ENCODE assay signal across 21 cellular contexts in genomic region chr2:160614391-160614790, GRCh38.
DNase-seq lines count a peak whose midpoint lies in the region; ATAC-seq and TF ChIP-seq lines count a peak whose summit lies in the region.
"Had no signal": no experiment of that assay in that cellular context is flagged by ENCODE, and none has a peak within 500 bp of the region (broad histone marks: within the 10 kb centered on the region; RNA-seq: fewer than 3 reads in every experiment).

No MANE protein-coding gene starts in this region.

- H3K27me3 Mint-ChIP-seq in HFFc6 (ENCODE audit: insufficient read depth): no peaks in the 10 kb centered on the region

- H3K4me3 ChIP-seq in fibroblast of villous mesenchyme (ENCODE audit: low read depth, low read length): no peak overlapping the region

- ATAC-seq in HG02885 (IDR thresholded peaks at IDR 0.05; ENCODE audit: poor library complexity, unreplicated experiment): no peak
- ATAC-seq in GM18861 (IDR thresholded peaks at IDR 0.05; ENCODE audit: unreplicated experiment): no peak
- ATAC-seq: HCT116, HepG2 had no signal

- no peak for TF ChIP-seq CTCF in HFFc6 (IDR thresholded peaks at IDR 0.05)
- no peak for TF ChIP-seq CTCF in fibroblast of villous mesenchyme (IDR thresholded peaks at IDR 0.05; ENCODE audit: insufficient read depth, low read depth, low read length)

- H3K4me1 Mint-ChIP-seq in HFFc6 (ENCODE audit: low read depth): peaks cover 53% of the 10 kb centered on the region

- peak overlapping the region; percentile 27 for H3K27ac Mint-ChIP-seq in HFFc6

- H3K9me3 Mint-ChIP-seq in HFFc6: peaks cover 4% of the 10 kb centered on the region

- H3K36me3 Mint-ChIP-seq in HFFc6 (ENCODE audit: low read depth): peaks cover 12% of the 10 kb centered on the region; the same call in 1 of the 2 replicates

- H3K4me3 Mint-ChIP-seq in HFFc6: no peak overlapping the region
- H3K4me3 Mint-ChIP-seq: CD14-positive monocyte had no signal

- DNase-seq in HFFc6 (no peak), amniotic epithelial cell (ENCODE audit: low read depth) (peak; percentile 36), fibroblast of villous mesenchyme (ENCODE audit: low read depth) (peak; percentile 44), renal cortical epithelial cell (ENCODE audit: low read depth) (peak; percentile 72), T-helper 2 cell (no peak)
- DNase-seq: AML-193, GDM1, KG1, NCI-H1417, NCI-H187 treated with DMSO at 0.1 percent for 48 hours, NCI-H226, NCI-H524, NCI-H82, OCI-M1, RPMI8226, SHP77 treated with DMSO at 0.1 percent for 48 hours had no signal

Comparison
In these comparisons a context has a peak if more than half of its experiments do, and no peak if none do; other contexts are left out.
1. DNase-seq: peak in amniotic epithelial cell (single experiment), fibroblast of villous mesenchyme (single experiment) and renal cortical epithelial cell (single experiment); none in HFFc6 (single experiment) and T-helper 2 cell (0 of 5).